Comparison of ENCODE assay signal across 17 cellular contexts in genomic region chr15:77897896-77898406, GRCh38.
DNase-seq lines count a peak whose midpoint lies in the region; ATAC-seq, FAIRE-seq and TF ChIP-seq lines count a peak whose summit lies in the region.
"Had no signal": no experiment of that assay in that cellular context is flagged by ENCODE, and none has a peak within 500 bp of the region (broad histone marks: within the 10 kb centered on the region; RNA-seq: fewer than 3 reads in every experiment).

No MANE protein-coding gene starts in this region.

- no peak for TF ChIP-seq CTCF in left ventricle myocardium inferior (IDR thresholded peaks at IDR 0.05; ENCODE audit: borderline replicate concordance)
- TF ChIP-seq CTCF in K562 (IDR thresholded peaks at IDR 0.05 in 2 of 3, conservative IDR thresholded peaks at IDR 0.05 in 1 of 3; ENCODE audit: insufficient read depth in 2 of 3, low read depth in 1 of 3, low read length in 3 of 3) = no peak
- TF ChIP-seq CTCF in tibial artery (IDR thresholded peaks at IDR 0.05) = no peak
- TF ChIP-seq CTCF in vagina (IDR thresholded peaks at IDR 0.05) = no peak

- no peak overlapping the region for H2BK5ac ChIP-seq in neuronal stem cell (ENCODE audit: low read length)

- H2BK15ac ChIP-seq in neuronal stem cell (ENCODE audit: low read length) = no peak overlapping the region

- H3K23ac ChIP-seq in neuronal stem cell (ENCODE audit: low read depth, low read length, poor library complexity) = no peak overlapping the region

- H2AFZ ChIP-seq in K562 (ENCODE audit: low read depth, low read length) = no peak overlapping the region
- H2AFZ ChIP-seq in neuronal stem cell (ENCODE audit: low read length) = no peak overlapping the region

- no peak overlapping the region for H3K9ac ChIP-seq in K562 (ENCODE audit: insufficient read depth in 1 of 2, low read depth in 2 of 2, low read length in 2 of 2)
- H3K9ac ChIP-seq in neuronal stem cell (ENCODE audit: low read depth, low read length, poor library complexity) = no peak overlapping the region
- H3K9ac ChIP-seq: BLaER1 had no signal

- H3K14ac ChIP-seq in neuronal stem cell (ENCODE audit: low read length) = no peak overlapping the region

- H4K91ac ChIP-seq in neuronal stem cell (ENCODE audit: low read depth, low read length, poor library complexity) = no peak overlapping the region

- H3K4me1 ChIP-seq in left ventricle myocardium inferior (peaks cover 5% of the 10 kb centered on the region), K562 (replicated peaks in 1 of 2; ENCODE audit: control insufficient read depth in 2 of 2, insufficient read depth in 2 of 2, low read length in 2 of 2) (peaks cover 2 to 14% of the 10 kb centered on the region in 2 experiments; a peak in 3 of 5 replicates), neuronal stem cell (ENCODE audit: control insufficient read depth in 2 of 2, insufficient read depth in 1 of 2, low read depth in 1 of 2, low read length in 2 of 2) (no peaks in the 10 kb centered on the region), tibial artery (peaks cover 0 to 46% (median 18%) of the 10 kb centered on the region in 4 donors), vagina (no peaks in the 10 kb centered on the region)
- H3K4me1 ChIP-seq: Caco-2 had no signal

- no peaks in the 10 kb centered on the region for H3K36me3 Mint-ChIP-seq in activated naive CD4-positive, alpha-beta T cell treated with anti-CD3 and anti-CD28 coated beads, Interleukin-2, amount 10 ng/mL, durations not matched to agents 7 days and 5 days
- H3K36me3 Mint-ChIP-seq: CD8-positive, alpha-beta memory T cell had no signal

- in situ Hi-C loops in K562 (cut with MboI) = no loop called here

- no peak for ATAC-seq in Right ventricle myocardium superior (ENCODE audit: poor library complexity)
- ATAC-seq in K562 = no peak
- ATAC-seq in GM18498 (IDR thresholded peaks at IDR 0.05; ENCODE audit: unreplicated experiment) = no peak
- ATAC-seq: HCT116 had no signal

- H3K27me3 Mint-ChIP-seq in activated naive CD4-positive, alpha-beta T cell treated with anti-CD3 and anti-CD28 coated beads, Interleukin-2, amount 10 ng/mL, durations not matched to agents 7 days and 5 days = peaks cover 34% of the 10 kb centered on the region

- FAIRE-seq in K562 (lab: Jason Lieb, UNC) = no peak
- FAIRE-seq: H54 had no signal

- H3K4ac ChIP-seq in neuronal stem cell (ENCODE audit: low read length) = no peak overlapping the region

- H3K9me1 ChIP-seq in K562 (ENCODE audit: control insufficient read depth, insufficient read depth, low read length) = peaks cover 3% of the 10 kb centered on the region

- DNase-seq in Right ventricle myocardium superior = peak; percentile 8
- no peak for DNase-seq in left ventricle myocardium inferior
- DNase-seq in K562 (ENCODE audit: extremely low read depth in 1 of 4, low spot score in 3 of 4) = no peak
- DNase-seq in neuronal stem cell (ENCODE audit: low spot score) = no peak
- DNase-seq in tibial artery = peak; percentile 10 to 51
- DNase-seq in vagina (ENCODE audit: extremely low spot score in 2 of 2) = no peak
- DNase-seq in activated naive CD4-positive, alpha-beta T cell treated with anti-CD3 and anti-CD28 coated beads, Interleukin-2, amount 10 ng/mL, durations not matched to agents 7 days and 5 days = no peak
- DNase-seq: Caco-2, DND-41, GDM1, IMR-90 had no signal

- no peaks in the 10 kb centered on the region for H3K4me1 Mint-ChIP-seq in activated naive CD4-positive, alpha-beta T cell treated with anti-CD3 and anti-CD28 coated beads, Interleukin-2, amount 10 ng/mL, durations not matched to agents 7 days and 5 days
- H3K4me1 Mint-ChIP-seq: CD8-positive, alpha-beta memory T cell had no signal

- H3K27ac Mint-ChIP-seq in activated naive CD4-positive, alpha-beta T cell treated with anti-CD3 and anti-CD28 coated beads, Interleukin-2, amount 10 ng/mL, durations not matched to agents 7 days and 5 days = no peak overlapping the region
- H3K27ac Mint-ChIP-seq: CD8-positive, alpha-beta memory T cell had no signal

- POLR2A ChIA-PET in K562 (lab: Yijun Ruan, JAX) = no interaction called here

- TF ChIP-seq RAD21 in K562 (CRISPR knock-in tag; conservative IDR thresholded peaks at IDR 0.05 in 1 of 2, IDR thresholded peaks at IDR 0.05 in 1 of 2) = no peak

- TF ChIP-seq POLR2A in K562 (conservative IDR thresholded peaks at IDR 0.05) (no peak), vagina (IDR thresholded peaks at IDR 0.05) (no peak)

- H3K36me3 ChIP-seq in left ventricle myocardium inferior (no peaks in the 10 kb centered on the region), K562 (ENCODE audit: control insufficient read depth, insufficient read depth, low read length) (no peaks in the 10 kb centered on the region), neuronal stem cell (replicated peaks in 1 of 2; ENCODE audit: control insufficient read depth in 2 of 2, insufficient read depth in 2 of 2, low read length in 2 of 2) (no peaks in the 10 kb centered on the region), tibial artery (peaks cover 0 to 6% (median 0%) of the 10 kb centered on the region in 3 donors), vagina (no peaks in the 10 kb centered on the region)
- H3K36me3 ChIP-seq: BLaER1 had no signal

- no peak overlapping the region for H3K27ac ChIP-seq in left ventricle myocardium inferior (replicated peaks)
- no peak overlapping the region for H3K27ac ChIP-seq in K562 (ENCODE audit: extremely low read depth, low read depth, low read length)
- no peak overlapping the region for H3K27ac ChIP-seq in neuronal stem cell (replicated peaks; ENCODE audit: low read length)
- H3K27ac ChIP-seq in tibial artery = no peak overlapping the region
- no peak overlapping the region for H3K27ac ChIP-seq in vagina
- H3K27ac ChIP-seq: 22Rv1, BLaER1 had no signal

- CTCF ChIA-PET in K562 (lab: Yijun Ruan, JAX; ENCODE audit: low intra/inter-chr PET ratio) = no interaction called here
- CTCF ChIA-PET in activated naive CD4-positive, alpha-beta T cell treated with anti-CD3 and anti-CD28 coated beads, Interleukin-2, amount 10 ng/mL, durations not matched to agents 7 days and 5 days (lab: Charles Lee) = no interaction called here

- H4K8ac ChIP-seq in neuronal stem cell (ENCODE audit: low read depth, low read length) = peak overlapping the region; percentile 65

- 14% methylated on average over 12 of the region's 12 CpGs for WGBS in K562 (ENCODE audit: insufficient coverage, low coverage, missing lambda C conversion rate)
- no CpG with 5 or more reads among the region's 12 CpGs for WGBS in neuronal stem cell (ENCODE audit: extremely low coverage in 2 of 2, insufficient read length in 2 of 2, insufficient replicate concordance in 1 of 2), 2 donors

- no peaks in the 10 kb centered on the region for H3K79me2 ChIP-seq in K562 (ENCODE audit: control insufficient read depth, insufficient read depth, low read length)

- H3K9me3 ChIP-seq in left ventricle myocardium inferior (replicated peaks) (no peaks in the 10 kb centered on the region), K562 (replicated peaks; ENCODE audit: control insufficient read depth, insufficient read depth, low read depth, low read length) (no peaks in the 10 kb centered on the region), neuronal stem cell (replicated peaks in 1 of 2; ENCODE audit: control insufficient read depth in 2 of 2, insufficient read depth in 1 of 2, low read depth in 1 of 2, low read length in 2 of 2) (no peaks in the 10 kb centered on the region), tibial artery (no peaks in the 10 kb centered on the region), vagina (no peaks in the 10 kb centered on the region)
- H3K9me3 ChIP-seq: BLaER1, Caco-2 had no signal

- intact Hi-C loops in Right ventricle myocardium superior (cut with DNase I) = no loop called here
- intact Hi-C loops in left ventricle myocardium inferior (cut with micrococcal nuclease) = no loop called here
- intact Hi-C loops in K562 (cut with micrococcal nuclease) = no loop called here
- intact Hi-C loops in tibial artery (cut with DNase I; ENCODE audit: low total_unique reads) = no loop called here
- intact Hi-C loops in vagina (cut with DNase I) = no loop called here

- H3K18ac ChIP-seq in neuronal stem cell (ENCODE audit: low read length) = no peak overlapping the region

- no peak overlapping the region for H3K4me3 Mint-ChIP-seq in activated naive CD4-positive, alpha-beta T cell treated with anti-CD3 and anti-CD28 coated beads, Interleukin-2, amount 10 ng/mL, durations not matched to agents 7 days and 5 days
- H3K4me3 Mint-ChIP-seq: CD8-positive, alpha-beta memory T cell had no signal

- H3K9me3 Mint-ChIP-seq in activated naive CD4-positive, alpha-beta T cell treated with anti-CD3 and anti-CD28 coated beads, Interleukin-2, amount 10 ng/mL, durations not matched to agents 7 days and 5 days = no peaks in the 10 kb centered on the region
- H3K9me3 Mint-ChIP-seq: CD8-positive, alpha-beta memory T cell had no signal

- TF ChIP-seq EP300 in K562 (IDR thresholded peaks at IDR 0.05; ENCODE audit: low read length) = no peak

- H3K79me1 ChIP-seq in neuronal stem cell (ENCODE audit: low read depth, low read length) = no peaks in the 10 kb centered on the region

- H2AK5ac ChIP-seq in neuronal stem cell (ENCODE audit: low read depth, low read length) = no peak overlapping the region

- H4K20me1 ChIP-seq in K562 (replicated peaks; ENCODE audit: control insufficient read depth, insufficient read depth, low read length) = peaks cover 6% of the 10 kb centered on the region; the same call in 1 of the 2 replicates
- H4K20me1 ChIP-seq: BLaER1 had no signal

- BruUV-seq in K562 (replicated peaks; lab: Mats Ljungman, UMichigan) = no TSS peak

- H2BK120ac ChIP-seq in neuronal stem cell (ENCODE audit: low read depth, low read length) = no peak overlapping the region

- H3K27me3 ChIP-seq in left ventricle myocardium inferior (ENCODE audit: low read depth) (no peaks in the 10 kb centered on the region), K562 (ENCODE audit: control insufficient read depth in 2 of 2, insufficient read depth in 2 of 2, low read length in 2 of 2) (peaks cover 7 to 47% of the 10 kb centered on the region in 2 experiments), neuronal stem cell (ENCODE audit: control insufficient read depth in 3 of 3, insufficient read depth in 3 of 3, low read depth in 1 of 3, low read length in 3 of 3) (no peaks in the 10 kb centered on the region), tibial artery (no peaks in the 10 kb centered on the region), vagina (no peaks in the 10 kb centered on the region)
- H3K27me3 ChIP-seq: BLaER1 had no signal

- peak overlapping the region; percentile 41 for H2BK12ac ChIP-seq in neuronal stem cell (ENCODE audit: low read length)

- H3K4me2 ChIP-seq in K562 (ENCODE audit: insufficient read depth, low read length) (no peak overlapping the region), neuronal stem cell (ENCODE audit: insufficient read depth, low read length, poor library complexity, severe bottlenecking) (no peak overlapping the region)
- H3K4me2 ChIP-seq: BLaER1 had no signal

- H3K4me3 ChIP-seq in left ventricle myocardium inferior (no peak overlapping the region), K562 (no peak overlapping the region), neuronal stem cell (ENCODE audit: low read length in 2 of 2) (no peak overlapping the region), tibial artery (no peak overlapping the region), vagina (no peak overlapping the region)
- H3K4me3 ChIP-seq: BLaER1 had no signal

TF ChIP-seq in K562, 482 proteins besides CTCF, POLR2A, EP300 and RAD21:
- TF ChIP-seq ZFP36 (IDR thresholded peaks at IDR 0.05; ENCODE audit: low read depth, low read length, partially characterized antibody) = peak; percentile 42
- no peak for TF ChIP-seq ZKSCAN1 (IDR thresholded peaks at IDR 0.05; ENCODE audit: low read depth, low read length)

Comparison
In these comparisons a context has a peak if more than half of its experiments do, and no peak if none do; other contexts are left out.
1. DNase-seq: peak in Right ventricle myocardium superior (single experiment) and tibial artery (2 of 2); none in left ventricle myocardium inferior (single experiment), K562 (0 of 4), neuronal stem cell (single experiment), vagina (0 of 2) and activated naive CD4-positive, alpha-beta T cell treated with anti-CD3 and anti-CD28 coated beads, Interleukin-2, amount 10 ng/mL, durations not matched to agents 7 days and 5 days (single experiment).